8 cellular contexts compared by ENCODE assay signal in the genomic region with DNA sequence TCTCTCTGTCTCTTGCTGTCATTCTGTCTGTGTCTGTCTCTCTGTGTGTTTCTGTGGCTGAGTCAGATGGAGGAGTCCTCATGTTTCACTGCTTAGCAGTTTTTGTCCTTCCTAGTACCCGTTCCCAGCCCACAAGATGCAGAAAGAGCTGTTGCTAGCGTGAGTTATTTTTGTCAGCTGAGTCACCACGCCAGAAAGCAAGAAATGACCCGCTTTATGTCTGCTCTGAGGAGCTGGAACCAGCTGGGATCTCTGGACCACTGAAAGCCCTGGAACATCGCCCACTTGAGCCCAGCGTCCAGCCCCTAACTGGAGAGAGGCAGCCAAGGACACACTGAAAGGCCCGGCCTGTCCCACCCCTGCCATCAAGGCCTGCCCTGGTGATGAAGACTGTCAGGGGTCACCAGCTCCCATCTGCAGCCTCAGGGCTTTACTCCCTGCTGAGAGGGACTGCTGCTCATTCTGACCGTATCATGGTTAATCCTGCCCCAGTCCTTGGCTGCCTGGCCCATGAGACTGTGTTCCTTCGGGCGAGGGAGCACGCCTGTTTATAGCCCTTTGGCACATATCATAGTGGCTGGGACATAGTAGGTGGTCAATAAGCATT.
A peak's percentile ranks its signal among the peaks of the same experiment; 100 is the strongest.
DNase-seq lines count a peak whose midpoint lies in the region; ATAC-seq and TF ChIP-seq lines count a peak whose summit lies in the region.

No MANE protein-coding gene starts in this region.

- no peaks in the 10 kb centered on the region for H3K9me3 ChIP-seq in adipocyte (ENCODE audit: control insufficient read depth, low read length)
- H3K9me3 ChIP-seq in gastrocnemius medialis = no peaks in the 10 kb centered on the region

- ATAC-seq in left cardiac atrium = peak; percentile 91
- ATAC-seq in gastrocnemius medialis = peak; percentile 98

- DNase-seq in activated T-cell treated with anti-CD3 and anti-CD28 coated beads for 48 hours (ENCODE audit: low read depth) = peak; percentile 6
- DNase-seq in activated T-cell treated with anti-CD3 and anti-CD28 coated beads for 4 hours = no peak
- DNase-seq in adipocyte (ENCODE audit: low read depth) = peak; percentile 96
- DNase-seq in left cardiac atrium = peak; percentile 81
- DNase-seq in gastrocnemius medialis = peak; percentile 87 to 89
- no peak for DNase-seq in NCI-H748 (lab: John Stamatoyannopoulos, UW; ENCODE audit: unreplicated experiment)
- no peak for DNase-seq in activated CD8-positive, alpha-beta memory T cell treated with anti-CD3 and anti-CD28 coated beads, Interleukin-2, amount 50 U/mL, for 4 hours
- DNase-seq in NCI-H524 treated with DMSO at 0.1 percent for 48 hours (lab: John Stamatoyannopoulos, UW) = no peak

- intact Hi-C loops in left cardiac atrium (cut with DNase I) (no loop called here), gastrocnemius medialis (cut with DNase I; ENCODE audit: low total_unique reads) (loop anchor here (2.0 to 5.0 kb wide), 2 partner anchors 39 to 78 kb away; no protein-coding TSS in a partner anchor)

- peaks cover 25% of the 10 kb centered on the region for H3K4me1 ChIP-seq in adipocyte (ENCODE audit: control insufficient read depth, insufficient read depth, low read length)
- H3K4me1 ChIP-seq in gastrocnemius medialis = peaks cover 21 to 36% of the 10 kb centered on the region in 2 donors

- no peak for TF ChIP-seq POLR2A in gastrocnemius medialis (IDR thresholded peaks at IDR 0.05)

- H3K27ac ChIP-seq in gastrocnemius medialis = peak overlapping the region; percentile 84 to 96 (median 86)

- no peaks in the 10 kb centered on the region for H3K36me3 ChIP-seq in adipocyte (ENCODE audit: control insufficient read depth, insufficient read depth, low read length, severe bottlenecking)
- no peaks in the 10 kb centered on the region for H3K36me3 ChIP-seq in gastrocnemius medialis

- peak overlapping the region; percentile 5 for H3K4me3 ChIP-seq in adipocyte (ENCODE audit: low read length)
- H3K4me3 ChIP-seq in gastrocnemius medialis = no peak overlapping the region

- peak overlapping the region; percentile 40 for H3K9ac ChIP-seq in adipocyte (ENCODE audit: low read length)

- no peaks in the 10 kb centered on the region for H3K27me3 ChIP-seq in adipocyte (replicated peaks; ENCODE audit: control insufficient read depth, insufficient read depth, low read length)
- no peaks in the 10 kb centered on the region for H3K27me3 ChIP-seq in gastrocnemius medialis

- TF ChIP-seq CTCF in gastrocnemius medialis (IDR thresholded peaks at IDR 0.05 in 4 of 5, conservative IDR thresholded peaks at IDR 0.05 in 1 of 5) = no peak

- in situ Hi-C loops in gastrocnemius medialis (cut with MboI; ENCODE audit: low sequenced_read_pairs in 4 of 4) = no loop called here

Comparison
In these comparisons a context has a peak if more than half of its experiments do, and no peak if none do; other contexts are left out.
1. DNase-seq: peak in activated T-cell treated with anti-CD3 and anti-CD28 coated beads for 48 hours (single experiment), adipocyte (single experiment), left cardiac atrium (single experiment) and gastrocnemius medialis (2 of 2); none in activated T-cell treated with anti-CD3 and anti-CD28 coated beads for 4 hours (single experiment), NCI-H748 (single experiment), activated CD8-positive, alpha-beta memory T cell treated with anti-CD3 and anti-CD28 coated beads, Interleukin-2, amount 50 U/mL, for 4 hours (single experiment) and NCI-H524 treated with DMSO at 0.1 percent for 48 hours (single experiment).